Comparison of ENCODE assay signal across 26 cellular contexts in genomic region chr20:47179267-47179666, GRCh38.
"Had no signal": no experiment of that assay in that cellular context is flagged by ENCODE, and none has a peak within 500 bp of the region (broad histone marks: within the 10 kb centered on the region; RNA-seq: fewer than 3 reads in every experiment).

No MANE protein-coding gene starts in this region.

- H3K36me3 ChIP-seq: suprapubic skin, thoracic aorta, transverse colon, upper lobe of left lung, upper lobe of right lung, uterus, vagina had no signal

- H3K27me3 ChIP-seq: stomach, suprapubic skin, testis, thyroid gland, tibial artery, tibial nerve, transverse colon, upper lobe of left lung, uterus, vagina had no signal

- H3K4me3 ChIP-seq: stomach, suprapubic skin, testis, thoracic aorta, thyroid gland, tibial artery, tibial nerve, transverse colon, upper lobe of left lung, upper lobe of right lung, uterus, vagina had no signal

- H3K9me3 ChIP-seq: stomach, suprapubic skin, testis, thoracic aorta, thyroid gland, tibial artery, tibial nerve, transverse colon, upper lobe of left lung, upper lobe of right lung, uterus, vagina had no signal

- ATAC-seq: stimulated activated effector memory CD8-positive, alpha-beta T cell treated with anti-CD3 and anti-CD28 coated beads, Interleukin-12 subunit alpha, Interleukin-12 subunit beta, amount 100 ng/mL, for 72 hours; stimulated activated memory B cell treated with anti-CD40 and anti-IgM and Interleukin-4, amounts not matched to agents 10 μg/mL and 1 μg/mL and 100 μg/mL, for 72 hours; stimulated activated naive B cell treated with anti-CD40 and anti-IgM and Interleukin-4, amounts not matched to agents 10 μg/mL and 1 μg/mL and 100 μg/mL, for 72 hours; stimulated activated naive CD8-positive, alpha-beta T cell treated with anti-CD3 and anti-CD28 coated beads, Interleukin-15, amount 100 ng/mL, for 72 hours; stimulated activated naive CD8-positive, alpha-beta T cell treated with anti-CD3 and anti-CD28 coated beads, Interleukin-15, Interleukin-2, amounts not matched to agents 100 U/mL and 50 U/mL, for 24 hours; upper lobe of right lung had no signal

- DNase-seq: stimulated activated CD4-positive, alpha-beta T cell treated with anti-CD3 and anti-CD28 coated beads, Interleukin-2, amount 100 ng/mL, for 48 hours; stimulated activated CD4-positive, alpha-beta T cell treated with anti-CD3 and anti-CD28 coated beads, Interleukin-4, amount 100 ng/mL, for 1 hour; stimulated activated CD4-positive, alpha-beta T cell treated with anti-CD3 and anti-CD28 coated beads, Interleukin-4, amount 100 ng/mL, for 24 hours; stimulated activated CD4-positive, alpha-beta T cell treated with anti-CD3 and anti-CD28 coated beads, Interleukin-4, amount 100 ng/mL, for 4 hours; stimulated activated CD8-positive, alpha-beta memory T cell treated with anti-CD3 and anti-CD28 coated beads, Interleukin-4, amount 100 ng/mL, for 48 hours; stimulated activated naive B cell treated with anti-CD40 and anti-IgM and Interleukin-4, amounts not matched to agents 10 μg/mL and 1 μg/mL and 100 μg/mL, for 72 hours; stimulated activated naive CD4-positive, alpha-beta T cell; stimulated activated naive CD4-positive, alpha-beta T cell treated with Interleukin-2 at 50 U/mL for 16 hours; stimulated activated naive CD8-positive, alpha-beta T cell treated with anti-CD3 and anti-CD28 coated beads, Interleukin-15, amount 100 ng/mL, for 72 hours; stimulated activated naive CD8-positive, alpha-beta T cell treated with anti-CD3 and anti-CD28 coated beads, Interleukin-15, Interleukin-2, amounts not matched to agents 100 U/mL and 50 U/mL, for 24 hours; stomach; substantia nigra; testis; thyroid gland; tibial artery; transverse colon; trophoblast cell; upper lobe of left lung; upper lobe of right lung; uterus had no signal

- H3K4me1 ChIP-seq: suprapubic skin, testis, tibial artery, tibial nerve, transverse colon, upper lobe of right lung, uterus, vagina had no signal

- H3K27ac ChIP-seq: stomach, suprapubic skin, testis, thoracic aorta, thyroid gland, tibial artery, tibial nerve, transverse colon, upper lobe of left lung, upper lobe of right lung, uterus, vagina had no signal
